ENCODE assay signal across 17 cellular contexts in genomic region chr5:64188776-64189175, GRCh38.
A peak's percentile ranks its signal among the peaks of the same experiment; 100 is the strongest.
DNase-seq lines count a peak whose midpoint lies in the region; ATAC-seq lines count a peak whose summit lies in the region.
"Had no signal": no experiment of that assay in that cellular context is flagged by ENCODE, and none has a peak within 500 bp of the region (broad histone marks: within the 10 kb centered on the region; RNA-seq: fewer than 3 reads in every experiment).

No MANE protein-coding gene starts in this region.

- DNase-seq in RPMI8226 (peak; percentile 80), NCI-H82 (lab: John Stamatoyannopoulos, UW) (no peak)
- DNase-seq in stimulated activated naive CD4-positive, alpha-beta T cell (lab: John Stamatoyannopoulos, UW), result no peak
- DNase-seq: 8988T; ACHN; AML-193; BE2C; CD4-positive, alpha-beta T cell; CD8-positive, alpha-beta memory T cell; DMS153; DND-41; GOT3; HFFc6 had no signal

- ATAC-seq in GM18861 (IDR thresholded peaks at IDR 0.05; ENCODE audit: unreplicated experiment) (peak; percentile 38), HG03159 (IDR thresholded peaks at IDR 0.05; ENCODE audit: unreplicated experiment) (peak; percentile 38), HG03280 (IDR thresholded peaks at IDR 0.05; ENCODE audit: unreplicated experiment) (no peak)
- ATAC-seq: A549 had no signal
